Comparison of ENCODE assay signal across 18 cellular contexts in genomic region chr18:27797484-27797883, GRCh38.
"Had no signal": no experiment of that assay in that cellular context is flagged by ENCODE, and none has a peak within 500 bp of the region (broad histone marks: within the 10 kb centered on the region; RNA-seq: fewer than 3 reads in every experiment).

No MANE protein-coding gene starts in this region.

- H3K27ac ChIP-seq: brain microvascular endothelial cell, epithelial cell of prostate, pancreas, testis had no signal

- H3K4me3 Mint-ChIP-seq: activated CD8-positive, alpha-beta memory T cell treated with anti-CD3 and anti-CD28 coated beads, Interleukin-2, amount 10 ng/mL, durations not matched to agents 7 days and 5 days; activated naive CD4-positive, alpha-beta T cell treated with anti-CD3 and anti-CD28 coated beads, Interleukin-2, amount 50 U/mL, for 24 hours; activated T-cell treated with anti-CD3 and anti-CD28 coated beads, Interleukin-2, amount 50 U/mL, for 24 hours; dendritic cell treated with granulocyte-macrophage colony-stimulating factor and Interleukin-4, amounts not matched to agents 40 ng/mL and 50 ng/mL, for 4 days; effector memory CD8-positive, alpha-beta T cell; neural crest cell; stimulated activated naive CD8-positive, alpha-beta T cell treated with anti-CD3 and anti-CD28 coated beads, Interleukin-15, Interleukin-2, amounts not matched to agents 100 ng/mL and 50 ng/mL, for 24 hours had no signal

- DNase-seq: activated CD4-positive, alpha-beta T cell treated with anti-CD3 and anti-CD28 coated beads, Interleukin-2, amount 50 U/mL, for 4 hours; activated CD8-positive, alpha-beta memory T cell treated with anti-CD3 and anti-CD28 coated beads, Interleukin-2, amount 10 ng/mL, durations not matched to agents 7 days and 5 days; activated effector memory CD4-positive, alpha-beta T cell treated with Interleukin-2 at 50 U/mL for 16 hours; activated T-cell treated with anti-CD3 and anti-CD28 coated beads, Interleukin-2, amount 50 U/mL, for 24 hours; brain microvascular endothelial cell; cerebellar nuclear complex; effector memory CD8-positive, alpha-beta T cell; hypothalamus; kidney glomerular epithelial cell; pancreas; stimulated activated CD4-positive, alpha-beta T cell treated with anti-CD3 and anti-CD28 coated beads, Interleukin-4, amount 100 ng/mL, for 1 hour; stimulated activated CD8-positive, alpha-beta memory T cell treated with anti-CD3 and anti-CD28 coated beads, Interleukin-4, amount 100 ng/mL, for 48 hours; testis had no signal

- H3K27ac Mint-ChIP-seq: activated CD8-positive, alpha-beta memory T cell treated with anti-CD3 and anti-CD28 coated beads, Interleukin-2, amount 10 ng/mL, durations not matched to agents 7 days and 5 days; activated naive CD4-positive, alpha-beta T cell treated with anti-CD3 and anti-CD28 coated beads, Interleukin-2, amount 50 U/mL, for 24 hours; activated T-cell treated with anti-CD3 and anti-CD28 coated beads, Interleukin-2, amount 50 U/mL, for 24 hours; dendritic cell treated with granulocyte-macrophage colony-stimulating factor and Interleukin-4, amounts not matched to agents 40 ng/mL and 50 ng/mL, for 4 days; effector memory CD8-positive, alpha-beta T cell; stimulated activated naive CD8-positive, alpha-beta T cell treated with anti-CD3 and anti-CD28 coated beads, Interleukin-15, Interleukin-2, amounts not matched to agents 100 ng/mL and 50 ng/mL, for 24 hours had no signal

- H3K36me3 ChIP-seq: brain microvascular endothelial cell, pancreas had no signal

- H3K9me3 Mint-ChIP-seq: dendritic cell treated with granulocyte-macrophage colony-stimulating factor and Interleukin-4, amounts not matched to agents 40 ng/mL and 50 ng/mL, for 4 days; neural crest cell had no signal

- H3K27me3 Mint-ChIP-seq: activated CD8-positive, alpha-beta memory T cell treated with anti-CD3 and anti-CD28 coated beads, Interleukin-2, amount 10 ng/mL, durations not matched to agents 7 days and 5 days; activated naive CD4-positive, alpha-beta T cell treated with anti-CD3 and anti-CD28 coated beads, Interleukin-2, amount 50 U/mL, for 24 hours; activated T-cell treated with anti-CD3 and anti-CD28 coated beads, Interleukin-2, amount 50 U/mL, for 24 hours; dendritic cell treated with granulocyte-macrophage colony-stimulating factor and Interleukin-4, amounts not matched to agents 40 ng/mL and 50 ng/mL, for 4 days; effector memory CD8-positive, alpha-beta T cell; stimulated activated naive CD8-positive, alpha-beta T cell treated with anti-CD3 and anti-CD28 coated beads, Interleukin-15, Interleukin-2, amounts not matched to agents 100 ng/mL and 50 ng/mL, for 24 hours had no signal

- H3K36me3 Mint-ChIP-seq: activated CD8-positive, alpha-beta memory T cell treated with anti-CD3 and anti-CD28 coated beads, Interleukin-2, amount 10 ng/mL, durations not matched to agents 7 days and 5 days; activated naive CD4-positive, alpha-beta T cell treated with anti-CD3 and anti-CD28 coated beads, Interleukin-2, amount 50 U/mL, for 24 hours had no signal

- H3K4me1 Mint-ChIP-seq: activated CD8-positive, alpha-beta memory T cell treated with anti-CD3 and anti-CD28 coated beads, Interleukin-2, amount 10 ng/mL, durations not matched to agents 7 days and 5 days; activated naive CD4-positive, alpha-beta T cell treated with anti-CD3 and anti-CD28 coated beads, Interleukin-2, amount 50 U/mL, for 24 hours; neural crest cell had no signal

- H3K9me3 ChIP-seq: pancreas, testis had no signal

- H3K27me3 ChIP-seq: brain microvascular endothelial cell, pancreas, testis had no signal

- ATAC-seq: activated CD8-positive, alpha-beta memory T cell treated with anti-CD3 and anti-CD28 coated beads, Interleukin-2, amount 10 ng/mL, durations not matched to agents 7 days and 5 days; effector memory CD8-positive, alpha-beta T cell; pancreas had no signal

- H3K4me3 ChIP-seq: pancreas, testis had no signal

- H3K4me1 ChIP-seq: testis had no signal
